In genomic region chr19:57559404-57560025, GRCh38 we compare ENCODE assay signal across 8 cellular contexts. TPM values are rescaled to one million over a fixed set of nuclear protein-coding genes. Genes with fewer than 3 reads are reported as not detected.
A peak's percentile ranks its signal among the peaks of the same experiment; 100 is the strongest.
DNase-seq lines count a peak whose midpoint lies in the region; ATAC-seq and TF ChIP-seq lines count a peak whose summit lies in the region.

Gene ZNF550 (minus strand): TSS chr19:57559863. CDS start chr19:57559682, 181 bp downstream.

- peak within 1 kb of the TSS; percentile 88 to 99 (median 95) for H3K4me3 Mint-ChIP-seq in IgD-negative memory B cell
- peak within 1 kb of the TSS; percentile 93 for H3K4me3 Mint-ChIP-seq in activated T-cell treated with anti-CD3 and anti-CD28 coated beads, Interleukin-2, amount 50 U/mL, for 4 hours

- H3K4me1 Mint-ChIP-seq in IgD-negative memory B cell = peaks cover 10 to 21% (median 18%) of the 10 kb centered on the region in 3 donors
- H3K4me1 Mint-ChIP-seq in activated T-cell treated with anti-CD3 and anti-CD28 coated beads, Interleukin-2, amount 50 U/mL, for 4 hours (ENCODE audit: low read depth) = peaks cover 33% of the 10 kb centered on the region

- peaks cover 23% of the 10 kb centered on the region for H3K79me2 ChIP-seq in PC-9 (ENCODE audit: low read depth)

- peak within 1 kb of the TSS; percentile 97 for H3K4me2 ChIP-seq in PC-9

- H3K9me3 ChIP-seq in PC-9 (ENCODE audit: insufficient read depth, low read depth) (peaks cover 51% of the 10 kb centered on the region), esophagus muscularis mucosa (peaks cover 0 to 45% (median 26%) of the 10 kb centered on the region in 4 donors), muscle layer of duodenum (ENCODE audit: control insufficient read depth in 1 of 2, low read length in 2 of 2) (peaks cover 5 to 37% of the 10 kb centered on the region in 2 donors)

- H3K36me3 ChIP-seq in PC-9 (ENCODE audit: low read depth) (peaks cover 27% of the 10 kb centered on the region), esophagus muscularis mucosa (peaks cover 16 to 20% (median 20%) of the 10 kb centered on the region in 4 donors), muscle layer of duodenum (ENCODE audit: control insufficient read depth in 1 of 2, insufficient read depth in 2 of 2, low read length in 2 of 2) (peaks cover 18 to 20% of the 10 kb centered on the region in 2 donors)

- H3K27ac Mint-ChIP-seq in IgD-negative memory B cell = peak within 1 kb of the TSS in 2 of 3 donors; percentile 67 to 88

- H4K20me1 ChIP-seq in PC-9 (ENCODE audit: insufficient read depth) = no peaks in the 10 kb centered on the region

- POLR2A ChIA-PET in PC-9 (lab: Charles Lee; ENCODE audit: unreplicated experiment) = interaction anchor here (0.7 kb wide), 1 partner anchor 188 kb away, joined by 3 read pairs; no protein-coding TSS in a partner anchor

- no peaks in the 10 kb centered on the region for H3K9me2 ChIP-seq in PC-9 (ENCODE audit: insufficient read depth)

- no peak for TF ChIP-seq EP300 in esophagus muscularis mucosa (IDR thresholded peaks at IDR 0.05)

- peak; percentile 95 for ATAC-seq in GM21528 (IDR thresholded peaks at IDR 0.05; ENCODE audit: low FRiP score, unreplicated experiment)
- ATAC-seq in activated T-cell treated with anti-CD3 and anti-CD28 coated beads, Interleukin-2, amount 50 U/mL, for 4 hours = peak; percentile 99 to 100

- TF ChIP-seq CTCF in PC-9 (conservative IDR thresholded peaks at IDR 0.05) (no peak), esophagus muscularis mucosa (IDR thresholded peaks at IDR 0.05) (no peak)

- H3K4me1 ChIP-seq in PC-9 (replicated peaks; ENCODE audit: insufficient read depth) (peaks cover 13% of the 10 kb centered on the region), esophagus muscularis mucosa (peaks cover 21 to 25% (median 24%) of the 10 kb centered on the region in 4 donors), muscle layer of duodenum (ENCODE audit: control insufficient read depth in 1 of 2, insufficient read depth in 2 of 2, low read length in 2 of 2) (peaks cover 11 to 17% of the 10 kb centered on the region in 2 donors)

- peaks cover 10 to 28% (median 23%) of the 10 kb centered on the region in 3 donors for H3K9me3 Mint-ChIP-seq in IgD-negative memory B cell
- peaks cover 27% of the 10 kb centered on the region for H3K9me3 Mint-ChIP-seq in activated T-cell treated with anti-CD3 and anti-CD28 coated beads, Interleukin-2, amount 50 U/mL, for 4 hours

- 0 out of 2 replicates have a peak, but pooled peaks cover 18% of the 10 kb centered on the region for H3F3A ChIP-seq in PC-9 (ENCODE audit: insufficient read depth, low read depth)

- DNase-seq in DMS 273 treated with DMSO at 0.1 percent for 48 hours (lab: John Stamatoyannopoulos, UW) = peak; percentile 55
- peak; percentile 83 to 93 for DNase-seq in PC-9
- peak; percentile 85 for DNase-seq in activated T-cell treated with anti-CD3 and anti-CD28 coated beads, Interleukin-2, amount 50 U/mL, for 4 hours
- DNase-seq in esophagus muscularis mucosa (ENCODE audit: extremely low spot score) = peak; percentile 97
- peak; percentile 69 to 72 for DNase-seq in stimulated activated CD8-positive, alpha-beta memory T cell treated with anti-CD3 and anti-CD28 coated beads, Interleukin-7, amount 100 ng/mL, for 1 hour (ENCODE audit: low read depth in 2 of 2)

- H3K27me3 Mint-ChIP-seq in IgD-negative memory B cell = no peaks in the 10 kb centered on the region
- H3K27me3 Mint-ChIP-seq in activated T-cell treated with anti-CD3 and anti-CD28 coated beads, Interleukin-2, amount 50 U/mL, for 4 hours (ENCODE audit: low read depth) = peaks cover 3% of the 10 kb centered on the region

- H2AFZ ChIP-seq in PC-9 = peak within 1 kb of the TSS; percentile 96

- 0% methylated on average over 7 of the region's 56 CpGs for WGBS in esophagus muscularis mucosa

- TF ChIP-seq POLR2A in esophagus muscularis mucosa (IDR thresholded peaks at IDR 0.05; ENCODE audit: low read depth) = peak; percentile 24

- CTCF ChIA-PET in PC-9 (lab: Charles Lee) = no interaction called here

- no peaks in the 10 kb centered on the region; the same call in 1 of the 2 replicates for H3K27me3 ChIP-seq in PC-9 (ENCODE audit: insufficient read depth, low read depth)
- H3K27me3 ChIP-seq in esophagus muscularis mucosa = no peaks in the 10 kb centered on the region
- H3K27me3 ChIP-seq in muscle layer of duodenum (ENCODE audit: low read depth, low read length) = no peaks in the 10 kb centered on the region

- H3K4me3 ChIP-seq in PC-9 (peak within 1 kb of the TSS; percentile 90), esophagus muscularis mucosa (peak within 1 kb of the TSS; percentile 79 to 91 (median 83)), muscle layer of duodenum (ENCODE audit: low read depth in 1 of 2, low read length in 2 of 2) (peak within 1 kb of the TSS; percentile 74 to 98)

- peaks cover 14% of the 10 kb centered on the region for H3K36me3 Mint-ChIP-seq in IgD-negative memory B cell
- peaks cover 32% of the 10 kb centered on the region for H3K36me3 Mint-ChIP-seq in activated T-cell treated with anti-CD3 and anti-CD28 coated beads, Interleukin-2, amount 50 U/mL, for 4 hours (ENCODE audit: insufficient read depth)

- H3K27ac ChIP-seq in PC-9 (peak within 1 kb of the TSS; percentile 83), esophagus muscularis mucosa (replicated peaks in 1 of 4) (peak within 1 kb of the TSS; percentile 71 to 80 (median 74)), muscle layer of duodenum (ENCODE audit: low read length) (peak within 1 kb of the TSS; percentile 31)

- TSS peak; percentile 48 for BruUV-seq in PC-9 (replicated peaks; lab: Mats Ljungman, UMichigan)

- intact Hi-C loops in PC-9 (cut with micrococcal nuclease; ENCODE audit: unreplicated experiment) = loop anchor here (1.0 to 5.0 kb wide), 5 partner anchors 20 to 746 kb away; partner anchors contain the start of genes ERVK3-1, ZNF211, ZNF549 and ZNF587
- intact Hi-C loops in esophagus muscularis mucosa (cut with DNase I) = no loop called here

RNA-seq across cellular contexts. Expression of gene ZNF550, which starts in this region (rescaled TPM):
- polyA plus RNA-seq in IgD-negative memory B cell = 8.8 TPM
- total RNA-seq in PC-9 (2021) = 18.2 and 19.8 TPM in 2 replicates
- total RNA-seq in activated T-cell treated with anti-CD3 and anti-CD28 coated beads, Interleukin-2, amount 50 U/mL, for 4 hours = 10 to 100 TPM in 1 of 3 donors, 1 to 10 TPM in 2; 8.3 to 10.9 (median 8.7) TPM
- 1 to 10 TPM; 3.7 to 6.7 (median 4.2) TPM for total RNA-seq in esophagus muscularis mucosa

Comparison
In these comparisons a context has a peak if more than half of its experiments do, and no peak if none do; other contexts are left out.
1. Peak in every context shown above with its lines: DNase-seq, ATAC-seq, H3K4me3 ChIP-seq and H3K27ac ChIP-seq.
2. H3K27ac ChIP-seq: peak in every context shown above with its lines; median percentile 83 in PC-9; 74 in esophagus muscularis mucosa; 31 in muscle layer of duodenum.